ENCODE assay signal across 29 cellular contexts in genomic region chr2:193796847-193797246, GRCh38.
DNase-seq lines count a peak whose midpoint lies in the region; ATAC-seq and TF ChIP-seq lines count a peak whose summit lies in the region.
"Had no signal": no experiment of that assay in that cellular context is flagged by ENCODE, and none has a peak within 500 bp of the region (broad histone marks: within the 10 kb centered on the region; RNA-seq: fewer than 3 reads in every experiment).

No MANE protein-coding gene starts in this region.

- H3K9me2 ChIP-seq in neural cell (ENCODE audit: insufficient read depth, low read length), result no peaks in the 10 kb centered on the region

- no peak for TF ChIP-seq CTCF in neural cell (IDR thresholded peaks at IDR 0.05; ENCODE audit: poor library complexity, severe bottlenecking)

- POLR2A ChIA-PET in HEK293T (lab: Yijun Ruan, JAX), result no interaction called here

- CTCF ChIA-PET in HEK293T (lab: Yijun Ruan, JAX), result no interaction called here

- H3K4me2 ChIP-seq in neural cell (ENCODE audit: low read length), result no peak overlapping the region
- H3K4me2 ChIP-seq: A549; BLaER1; BLaER1 treated with 17β-estradiol and CSF1 and Interleukin-3, amounts not matched to agents 10 nM and 100 nM had no signal

- H3K4me3 ChIP-seq in neural cell (ENCODE audit: low read length), result no peak overlapping the region
- H3K4me3 ChIP-seq: A549; BLaER1; BLaER1 treated with 17β-estradiol and CSF1 and Interleukin-3, amounts not matched to agents 10 nM and 100 nM had no signal

- H3K9ac ChIP-seq in neural cell (ENCODE audit: low read length), result no peak overlapping the region
- H3K9ac ChIP-seq: BLaER1; BLaER1 treated with 17β-estradiol and CSF1 and Interleukin-3, amounts not matched to agents 10 nM and 100 nM had no signal

- ATAC-seq in left lobe of liver, result no peak
- ATAC-seq: A549; CD8-positive, alpha-beta T cell had no signal

- no peaks in the 10 kb centered on the region for H3K9me3 ChIP-seq in neural cell (ENCODE audit: low read length)
- H3K9me3 ChIP-seq: A549; BE2C; BLaER1; BLaER1 treated with 17β-estradiol and CSF1 and Interleukin-3, amounts not matched to agents 10 nM and 100 nM; Caco-2 had no signal

- no peak for TF ChIP-seq RAD21 in neural cell (conservative IDR thresholded peaks at IDR 0.05)

- DNase-seq in HEK293T (ENCODE audit: extremely low spot score) (no peak), left lobe of liver (ENCODE audit: low spot score) (no peak), SKM-1 (lab: John Stamatoyannopoulos, UW; ENCODE audit: unreplicated experiment) (no peak)
- DNase-seq: 8988T; ACHN; AML-193; BE2C; C1 segment of cervical spinal cord; Caco-2; Calu3; CD4-positive, alpha-beta memory T cell; CD4-positive, alpha-beta T cell; CD4-positive, CD25-positive, alpha-beta regulatory T cell; CD8-positive, alpha-beta memory T cell; CD8-positive, alpha-beta T cell; COR-L47; DMS 273 treated with DMSO at 0.1 percent for 48 hours; DMS153; DMS53; DMS79; DMS79 treated with DMSO at 0.1 percent for 48 hours; DND-41; EL had no signal

- no peaks in the 10 kb centered on the region for H3K36me3 ChIP-seq in neural cell (ENCODE audit: insufficient read depth, low read length)
- H3K36me3 ChIP-seq: BE2C; BLaER1; BLaER1 treated with 17β-estradiol and CSF1 and Interleukin-3, amounts not matched to agents 10 nM and 100 nM had no signal

- TF ChIP-seq EP300 in neural cell (conservative IDR thresholded peaks at IDR 0.05; ENCODE audit: poor library complexity, severe bottlenecking), result peak; percentile 91

- no peak overlapping the region for H2AFZ ChIP-seq in neural cell (ENCODE audit: low read depth, low read length)

- no peaks in the 10 kb centered on the region for H3K27me3 ChIP-seq in neural cell (ENCODE audit: insufficient read depth, low read depth, low read length)
- H3K27me3 ChIP-seq: BE2C; BLaER1; BLaER1 treated with 17β-estradiol and CSF1 and Interleukin-3, amounts not matched to agents 10 nM and 100 nM had no signal

- no peaks in the 10 kb centered on the region for H3K79me2 ChIP-seq in neural cell (replicated peaks; ENCODE audit: insufficient read depth, low read length)

- no peaks in the 10 kb centered on the region for H3F3A ChIP-seq in neural cell (ENCODE audit: insufficient read depth, low read length, poor library complexity, severe bottlenecking)

- H4K20me1 ChIP-seq in neural cell (ENCODE audit: insufficient read depth), result no peaks in the 10 kb centered on the region
- H4K20me1 ChIP-seq: BLaER1; BLaER1 treated with 17β-estradiol and CSF1 and Interleukin-3, amounts not matched to agents 10 nM and 100 nM had no signal

- H3K27ac ChIP-seq in neural cell (ENCODE audit: low read length), result no peak overlapping the region
- H3K27ac ChIP-seq: 22Rv1; A549; BLaER1; BLaER1 treated with 17β-estradiol and CSF1 and Interleukin-3, amounts not matched to agents 10 nM and 100 nM; C4-2B had no signal

TF ChIP-seq in HEK293T, 16 proteins besides CTCF, POLR2A, EP300 and RAD21:
- TF ChIP-seq ZNF384 (IDR thresholded peaks at IDR 0.05), result no peak
- TF ChIP-seq, protein P1, sequence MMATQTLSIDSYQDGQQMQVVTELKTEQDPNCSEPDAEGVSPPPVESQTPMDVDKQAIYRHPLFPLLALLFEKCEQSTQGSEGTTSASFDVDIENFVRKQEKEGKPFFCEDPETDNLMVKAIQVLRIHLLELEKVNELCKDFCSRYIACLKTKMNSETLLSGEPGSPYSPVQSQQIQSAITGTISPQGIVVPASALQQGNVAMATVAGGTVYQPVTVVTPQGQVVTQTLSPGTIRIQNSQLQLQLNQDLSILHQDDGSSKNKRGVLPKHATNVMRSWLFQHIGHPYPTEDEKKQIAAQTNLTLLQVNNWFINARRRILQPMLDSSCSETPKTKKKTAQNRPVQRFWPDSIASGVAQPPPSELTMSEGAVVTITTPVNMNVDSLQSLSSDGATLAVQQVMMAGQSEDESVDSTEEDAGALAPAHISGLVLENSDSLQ (IDR thresholded peaks at IDR 0.05), result peak; percentile 47; the same call in 1 of the 2 replicates

TF ChIP-seq in neural cell, 6 proteins besides CTCF, POLR2A, EP300 and RAD21:
- no peak for TF ChIP-seq REST (IDR thresholded peaks at IDR 0.05; ENCODE audit: borderline replicate concordance)
- no peak for TF ChIP-seq SMC3 (conservative IDR thresholded peaks at IDR 0.05; ENCODE audit: poor library complexity)
- TF ChIP-seq POLR2AphosphoS5 (IDR thresholded peaks at IDR 0.05), result peak; percentile 33
